1 cellular context compared by ENCODE assay signal in genomic region chr13:32409561-32410440, GRCh38.
TF ChIP-seq lines count a peak whose summit lies in the region.

No MANE protein-coding gene starts in this region.

TF ChIP-seq in WTC11, 78 proteins besides CTCF, POLR2A, EP300 and RAD21 (continued from another document):
- TF ChIP-seq, protein P1, sequence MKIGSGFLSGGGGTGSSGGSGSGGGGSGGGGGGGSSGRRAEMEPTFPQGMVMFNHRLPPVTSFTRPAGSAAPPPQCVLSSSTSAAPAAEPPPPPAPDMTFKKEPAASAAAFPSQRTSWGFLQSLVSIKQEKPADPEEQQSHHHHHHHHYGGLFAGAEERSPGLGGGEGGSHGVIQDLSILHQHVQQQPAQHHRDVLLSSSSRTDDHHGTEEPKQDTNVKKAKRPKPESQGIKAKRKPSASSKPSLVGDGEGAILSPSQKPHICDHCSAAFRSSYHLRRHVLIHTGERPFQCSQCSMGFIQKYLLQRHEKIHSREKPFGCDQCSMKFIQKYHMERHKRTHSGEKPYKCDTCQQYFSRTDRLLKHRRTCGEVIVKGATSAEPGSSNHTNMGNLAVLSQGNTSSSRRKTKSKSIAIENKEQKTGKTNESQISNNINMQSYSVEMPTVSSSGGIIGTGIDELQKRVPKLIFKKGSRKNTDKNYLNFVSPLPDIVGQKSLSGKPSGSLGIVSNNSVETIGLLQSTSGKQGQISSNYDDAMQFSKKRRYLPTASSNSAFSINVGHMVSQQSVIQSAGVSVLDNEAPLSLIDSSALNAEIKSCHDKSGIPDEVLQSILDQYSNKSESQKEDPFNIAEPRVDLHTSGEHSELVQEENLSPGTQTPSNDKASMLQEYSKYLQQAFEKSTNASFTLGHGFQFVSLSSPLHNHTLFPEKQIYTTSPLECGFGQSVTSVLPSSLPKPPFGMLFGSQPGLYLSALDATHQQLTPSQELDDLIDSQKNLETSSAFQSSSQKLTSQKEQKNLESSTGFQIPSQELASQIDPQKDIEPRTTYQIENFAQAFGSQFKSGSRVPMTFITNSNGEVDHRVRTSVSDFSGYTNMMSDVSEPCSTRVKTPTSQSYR (CRISPR knock-in tag; IDR thresholded peaks at IDR 0.05) = no peak
- TF ChIP-seq IRF1 (CRISPR knock-in tag; IDR thresholded peaks at IDR 0.05) (no peak), ZNF121 (CRISPR knock-in tag; IDR thresholded peaks at IDR 0.05) (0 out of 2 replicates have a peak, but pooled peaks have one; percentile 74), MLX (CRISPR knock-in tag; IDR thresholded peaks at IDR 0.05) (no peak), GABPB1 (CRISPR knock-in tag; IDR thresholded peaks at IDR 0.05) (peak; percentile 57; the same call in 1 of the 2 replicates), ATF1 (CRISPR knock-in tag; IDR thresholded peaks at IDR 0.05) (no peak), KAT7 (CRISPR knock-in tag; IDR thresholded peaks at IDR 0.05; ENCODE audit: borderline replicate concordance) (no peak), ELF4 (CRISPR knock-in tag; IDR thresholded peaks at IDR 0.05; ENCODE audit: low read depth) (no peak), NFYB (CRISPR knock-in tag; conservative IDR thresholded peaks at IDR 0.05; ENCODE audit: low read depth) (no peak), RORB (CRISPR knock-in tag; IDR thresholded peaks at IDR 0.05) (no peak), GTF2I (CRISPR knock-in tag; conservative IDR thresholded peaks at IDR 0.05) (no peak), ZNF232 (CRISPR knock-in tag; IDR thresholded peaks at IDR 0.05) (no peak), NFATC4 (CRISPR knock-in tag; IDR thresholded peaks at IDR 0.05) (no peak), JUN (CRISPR knock-in tag; IDR thresholded peaks at IDR 0.05) (no peak), TP53 (CRISPR knock-in tag; IDR thresholded peaks at IDR 0.05) (no peak)
- TF ChIP-seq, protein P2, sequence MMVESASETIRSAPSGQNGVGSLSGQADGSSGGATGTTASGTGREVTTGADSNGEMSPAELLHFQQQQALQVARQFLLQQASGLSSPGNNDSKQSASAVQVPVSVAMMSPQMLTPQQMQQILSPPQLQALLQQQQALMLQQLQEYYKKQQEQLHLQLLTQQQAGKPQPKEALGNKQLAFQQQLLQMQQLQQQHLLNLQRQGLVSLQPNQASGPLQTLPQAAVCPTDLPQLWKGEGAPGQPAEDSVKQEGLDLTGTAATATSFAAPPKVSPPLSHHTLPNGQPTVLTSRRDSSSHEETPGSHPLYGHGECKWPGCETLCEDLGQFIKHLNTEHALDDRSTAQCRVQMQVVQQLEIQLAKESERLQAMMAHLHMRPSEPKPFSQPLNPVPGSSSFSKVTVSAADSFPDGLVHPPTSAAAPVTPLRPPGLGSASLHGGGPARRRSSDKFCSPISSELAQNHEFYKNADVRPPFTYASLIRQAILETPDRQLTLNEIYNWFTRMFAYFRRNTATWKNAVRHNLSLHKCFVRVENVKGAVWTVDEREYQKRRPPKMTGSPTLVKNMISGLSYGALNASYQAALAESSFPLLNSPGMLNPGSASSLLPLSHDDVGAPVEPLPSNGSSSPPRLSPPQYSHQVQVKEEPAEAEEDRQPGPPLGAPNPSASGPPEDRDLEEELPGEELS (CRISPR knock-in tag; IDR thresholded peaks at IDR 0.05) = no peak
- TF ChIP-seq, protein P3, sequence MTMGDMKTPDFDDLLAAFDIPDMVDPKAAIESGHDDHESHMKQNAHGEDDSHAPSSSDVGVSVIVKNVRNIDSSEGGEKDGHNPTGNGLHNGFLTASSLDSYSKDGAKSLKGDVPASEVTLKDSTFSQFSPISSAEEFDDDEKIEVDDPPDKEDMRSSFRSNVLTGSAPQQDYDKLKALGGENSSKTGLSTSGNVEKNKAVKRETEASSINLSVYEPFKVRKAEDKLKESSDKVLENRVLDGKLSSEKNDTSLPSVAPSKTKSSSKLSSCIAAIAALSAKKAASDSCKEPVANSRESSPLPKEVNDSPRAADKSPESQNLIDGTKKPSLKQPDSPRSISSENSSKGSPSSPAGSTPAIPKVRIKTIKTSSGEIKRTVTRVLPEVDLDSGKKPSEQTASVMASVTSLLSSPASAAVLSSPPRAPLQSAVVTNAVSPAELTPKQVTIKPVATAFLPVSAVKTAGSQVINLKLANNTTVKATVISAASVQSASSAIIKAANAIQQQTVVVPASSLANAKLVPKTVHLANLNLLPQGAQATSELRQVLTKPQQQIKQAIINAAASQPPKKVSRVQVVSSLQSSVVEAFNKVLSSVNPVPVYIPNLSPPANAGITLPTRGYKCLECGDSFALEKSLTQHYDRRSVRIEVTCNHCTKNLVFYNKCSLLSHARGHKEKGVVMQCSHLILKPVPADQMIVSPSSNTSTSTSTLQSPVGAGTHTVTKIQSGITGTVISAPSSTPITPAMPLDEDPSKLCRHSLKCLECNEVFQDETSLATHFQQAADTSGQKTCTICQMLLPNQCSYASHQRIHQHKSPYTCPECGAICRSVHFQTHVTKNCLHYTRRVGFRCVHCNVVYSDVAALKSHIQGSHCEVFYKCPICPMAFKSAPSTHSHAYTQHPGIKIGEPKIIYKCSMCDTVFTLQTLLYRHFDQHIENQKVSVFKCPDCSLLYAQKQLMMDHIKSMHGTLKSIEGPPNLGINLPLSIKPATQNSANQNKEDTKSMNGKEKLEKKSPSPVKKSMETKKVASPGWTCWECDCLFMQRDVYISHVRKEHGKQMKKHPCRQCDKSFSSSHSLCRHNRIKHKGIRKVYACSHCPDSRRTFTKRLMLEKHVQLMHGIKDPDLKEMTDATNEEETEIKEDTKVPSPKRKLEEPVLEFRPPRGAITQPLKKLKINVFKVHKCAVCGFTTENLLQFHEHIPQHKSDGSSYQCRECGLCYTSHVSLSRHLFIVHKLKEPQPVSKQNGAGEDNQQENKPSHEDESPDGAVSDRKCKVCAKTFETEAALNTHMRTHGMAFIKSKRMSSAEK (CRISPR knock-in tag; IDR thresholded peaks at IDR 0.05; ENCODE audit: borderline replicate concordance) = no peak
- TF ChIP-seq, protein P4, sequence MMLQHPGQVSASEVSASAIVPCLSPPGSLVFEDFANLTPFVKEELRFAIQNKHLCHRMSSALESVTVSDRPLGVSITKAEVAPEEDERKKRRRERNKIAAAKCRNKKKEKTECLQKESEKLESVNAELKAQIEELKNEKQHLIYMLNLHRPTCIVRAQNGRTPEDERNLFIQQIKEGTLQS (CRISPR knock-in tag; conservative IDR thresholded peaks at IDR 0.05) = peak; percentile 87; the same call in 1 of the 2 replicates
